14 cellular contexts compared by ENCODE assay signal in genomic region chr7:64558781-64559180, GRCh38. TPM values are rescaled to one million over a fixed set of nuclear protein-coding genes. Genes with fewer than 3 reads are reported as not detected.
A peak's percentile ranks its signal among the peaks of the same experiment; 100 is the strongest.
DNase-seq lines count a peak whose midpoint lies in the region; ATAC-seq and TF ChIP-seq lines count a peak whose summit lies in the region.
"Had no signal": no experiment of that assay in that cellular context is flagged by ENCODE, and none has a peak within 500 bp of the region (broad histone marks: within the 10 kb centered on the region; RNA-seq: fewer than 3 reads in every experiment).

No MANE protein-coding gene starts in this region.

- H3K23ac ChIP-seq in IMR-90 (ENCODE audit: low read depth, low read length): no peak overlapping the region

- TF ChIP-seq CTCF in IMR-90 (conservative IDR thresholded peaks at IDR 0.05; ENCODE audit: low read depth, low read length) (no peak), testis (IDR thresholded peaks at IDR 0.05) (no peak), mucosa of descending colon (IDR thresholded peaks at IDR 0.05) (no peak)

- H2AK9ac ChIP-seq in IMR-90 (replicated peaks; ENCODE audit: low read depth, low read length, poor library complexity): no peak overlapping the region

- H4K20me1 ChIP-seq in IMR-90 (ENCODE audit: insufficient read depth, low read length): no peaks in the 10 kb centered on the region

- H2AK5ac ChIP-seq in IMR-90 (ENCODE audit: low read depth, low read length): no peak overlapping the region

- H3K4me1 ChIP-seq in IMR-90 (ENCODE audit: control insufficient read depth, insufficient read depth, low read length) (peaks cover 2% of the 10 kb centered on the region; the same call in 1 of the 2 replicates), testis (peaks cover 24% of the 10 kb centered on the region), mucosa of descending colon (ENCODE audit: low read depth) (peaks cover 4% of the 10 kb centered on the region)

- H3K79me1 ChIP-seq in IMR-90 (ENCODE audit: low read depth in 1 of 2, low read length in 2 of 2): peaks cover 5 to 12% of the 10 kb centered on the region in 2 experiments; a peak in 3 of 4 replicates

- no peak for ATAC-seq in IMR-90 (ENCODE audit: low read depth)
- ATAC-seq in HG03342 (IDR thresholded peaks at IDR 0.05; ENCODE audit: unreplicated experiment): no peak
- ATAC-seq in GM21529 (IDR thresholded peaks at IDR 0.05; ENCODE audit: unreplicated experiment): no peak
- no peak for ATAC-seq in mucosa of descending colon
- ATAC-seq: activated CD4-positive, CD25-positive, alpha-beta regulatory T cell treated with anti-CD3 and anti-CD28 coated beads, Interleukin-2, amount 50 U/mL, for 24 hours; GM12878 had no signal

- no peak overlapping the region for H3K4me3 ChIP-seq in IMR-90 (ENCODE audit: insufficient read depth, low read depth, low read length)
- no peak overlapping the region for H3K4me3 ChIP-seq in testis
- H3K4me3 ChIP-seq in mucosa of descending colon: no peak overlapping the region
- H3K4me3 ChIP-seq: GM12878 had no signal

- no peak overlapping the region for H2AFZ ChIP-seq in IMR-90 (replicated peaks; ENCODE audit: low read length, poor library complexity)

- H4K91ac ChIP-seq in IMR-90 (ENCODE audit: insufficient read depth, low read depth, low read length): no peak overlapping the region

- H3K27me3 ChIP-seq in IMR-90 (ENCODE audit: control insufficient read depth, insufficient read depth, low read length) (no peaks in the 10 kb centered on the region), testis (no peaks in the 10 kb centered on the region)

- H3K9me3 ChIP-seq in IMR-90 (ENCODE audit: control insufficient read depth, insufficient read depth, low read length) (no peaks in the 10 kb centered on the region), testis (no peaks in the 10 kb centered on the region), mucosa of descending colon (peaks cover 7% of the 10 kb centered on the region)

- no peak for TF ChIP-seq POLR2A in IMR-90 (IDR thresholded peaks at IDR 0.05; ENCODE audit: low read depth, low read length)
- no peak for TF ChIP-seq POLR2A in testis (IDR thresholded peaks at IDR 0.05)

- H2BK120ac ChIP-seq in IMR-90 (ENCODE audit: low read depth, low read length): no peak overlapping the region

- intact Hi-C loops in IMR-90 (cut with micrococcal nuclease) (loop anchor here (10.0 kb wide), 1 partner anchor 106 kb away; the partner anchor contains the start of gene ZNF107), testis (cut with DNase I; ENCODE audit: low total_unique reads) (no loop called here), mucosa of descending colon (cut with DNase I, micrococcal nuclease) (no loop called here)

- in situ Hi-C loops in IMR-90 (cut with MboI; ENCODE audit: low sequenced_read_pairs): no loop called here

- peak overlapping the region; percentile 20 for H2BK5ac ChIP-seq in IMR-90 (ENCODE audit: low read depth, low read length, poor library complexity, severe bottlenecking)

- BruUV-seq in IMR-90 (replicated peaks; lab: Mats Ljungman, UMichigan): no TSS peak

- peak overlapping the region; percentile 29; the same call in 1 of the 2 replicates for H3K18ac ChIP-seq in IMR-90 (ENCODE audit: low read depth, low read length)

- 0 out of 2 replicates have a peak overlapping the region, but pooled peaks have one; percentile 4 for H4K5ac ChIP-seq in IMR-90 (ENCODE audit: low read depth, low read length)

- H3K36me3 ChIP-seq in IMR-90 (ENCODE audit: control insufficient read depth, insufficient read depth, low read length) (peaks cover 6% of the 10 kb centered on the region; the same call in 1 of the 2 replicates), testis (ENCODE audit: low read depth, missing control alignments) (no peaks in the 10 kb centered on the region), mucosa of descending colon (ENCODE audit: low read depth) (no peaks in the 10 kb centered on the region)

- no peaks in the 10 kb centered on the region for H3K9me1 ChIP-seq in IMR-90 (ENCODE audit: insufficient read depth, low read length)

- no peak overlapping the region for H3K9ac ChIP-seq in IMR-90 (ENCODE audit: low read depth, low read length)

- H4K8ac ChIP-seq in IMR-90 (ENCODE audit: low read depth in 2 of 2, low read length in 2 of 2): peak overlapping the region in 1 of 2 experiments; percentile 53; a peak in 1 of 4 replicates

- no peak overlapping the region for H3K27ac ChIP-seq in IMR-90 (ENCODE audit: insufficient read depth, low read length)
- peak overlapping the region; percentile 49 for H3K27ac ChIP-seq in angular gyrus (ENCODE audit: low read depth, low read length)
- H3K27ac ChIP-seq in testis: peak overlapping the region; percentile 66 to 76

- no peak overlapping the region for H3K4ac ChIP-seq in IMR-90 (ENCODE audit: low read depth, low read length)

- no peak for TF ChIP-seq RAD21 in IMR-90 (IDR thresholded peaks at IDR 0.05; ENCODE audit: low read length)

- no peak overlapping the region for H3K14ac ChIP-seq in IMR-90 (replicated peaks; ENCODE audit: low read depth, low read length)

- POLR2A ChIA-PET in IMR-90 (lab: Charles Lee; ENCODE audit: unreplicated experiment): no interaction called here

- H3K56ac ChIP-seq in IMR-90 (ENCODE audit: extremely low read depth, insufficient read depth, low read length): no peak overlapping the region

- CTCF ChIA-PET in IMR-90 (lab: Yijun Ruan, JAX): no interaction called here

- no peak overlapping the region for H3K4me2 ChIP-seq in IMR-90 (ENCODE audit: low read depth, low read length)

- no CpG with 5 or more reads among the region's 4 CpGs for WGBS in IMR-90 (ENCODE audit: extremely low coverage in 2 of 2, insufficient read length in 1 of 2), 2 experiments
- WGBS in testis, 2 donors: 43 to 48% methylated on average over 4 of the region's 4 CpGs

- dilution Hi-C loops in IMR-90 (cut with HindIII; ENCODE audit: low sequenced_read_pairs, unreplicated experiment): no loop called here

- no peak overlapping the region for H2BK20ac ChIP-seq in IMR-90 (ENCODE audit: low read depth, low read length)

- no peak overlapping the region for H2BK15ac ChIP-seq in IMR-90 (ENCODE audit: low read depth, low read length)

- DNase-seq in IMR-90: no peak
- peak; percentile 40 for DNase-seq in iris pigment epithelial cell (ENCODE audit: low read depth)
- no peak for DNase-seq in testis
- DNase-seq in NCI-H774 (lab: John Stamatoyannopoulos, UW): no peak
- DNase-seq in mucosa of descending colon: no peak
- DNase-seq: activated T-cell treated with anti-CD3 and anti-CD28 coated beads, Interleukin-2, amount 50 U/mL, for 48 hours; cerebellar nuclear complex; NCI-H2227 treated with DMSO at 0.1 percent for 48 hours; SIG-M5 had no signal

TF ChIP-seq in IMR-90, 13 proteins besides CTCF, POLR2A, EP300 and RAD21:
- TF ChIP-seq CHD1 (IDR thresholded peaks at IDR 0.05; ENCODE audit: low read depth, low read length): no peak
- TF ChIP-seq MXI1 (IDR thresholded peaks at IDR 0.05; ENCODE audit: borderline replicate concordance, low read depth, low read length): no peak
- no peak for TF ChIP-seq ELK1 (IDR thresholded peaks at IDR 0.05; ENCODE audit: borderline replicate concordance, low read depth, low read length)
- no peak for TF ChIP-seq MAFK (IDR thresholded peaks at IDR 0.05; ENCODE audit: low read depth, low read length)
- TF ChIP-seq BHLHE40 (IDR thresholded peaks at IDR 0.05; ENCODE audit: low read depth, low read length): no peak

RNA-seq across cellular contexts. Expression of gene ZNF680, which starts 4.1 kb away (rescaled TPM):
- total RNA-seq in IMR-90 (2012; rRNA removed) (3.9 and 7.8 TPM in 2 replicates), testis (10 to 100 TPM; 19.4 to 19.5 TPM), mucosa of descending colon (10 to 100 TPM in 1 of 3 donors, 1 to 10 TPM in 2; 8.7 to 11.9 (median 9.9) TPM)
- polyA plus RNA-seq in IMR-90 (2012; rRNA removed) (1.2 and 1.5 TPM in 2 replicates), testis (ENCODE audit: insufficient read depth, low read depth, low replicate concordance) (2.9 TPM)
- polyA plus RNA-seq in IMR-90 (2012; cell fraction: cytosol; rRNA removed): 0.16 and 0.21 TPM in 2 replicates
- polyA plus RNA-seq in IMR-90 (2012; cell fraction: nucleus; rRNA removed; ENCODE audit: low replicate concordance): 0.15 and 2.1 TPM in 2 replicates
